Comparison of ENCODE assay signal across 15 cellular contexts in the genomic region with DNA sequence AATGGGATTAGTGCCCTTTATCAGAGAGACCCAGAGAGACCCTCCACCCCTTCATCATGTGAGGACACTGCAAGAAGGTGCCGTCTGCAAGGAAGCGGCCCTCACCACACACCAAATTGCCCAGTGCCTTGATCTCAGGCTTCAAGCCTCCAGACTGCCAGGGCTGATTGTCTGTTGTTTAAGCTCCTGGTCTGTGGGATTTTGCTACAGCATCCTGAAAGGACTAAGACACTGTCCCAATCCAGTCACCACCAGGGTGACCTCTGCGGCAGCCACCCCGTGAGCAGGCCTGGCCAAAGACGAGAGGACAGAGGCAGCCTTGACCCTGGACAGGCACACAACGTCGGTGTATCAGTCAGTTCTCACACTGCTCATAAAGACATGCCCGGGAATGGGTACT. TPM values are rescaled to one million over a fixed set of nuclear protein-coding genes. Genes with fewer than 3 reads are reported as not detected.
DNase-seq lines count a peak whose midpoint lies in the region; ATAC-seq and TF ChIP-seq lines count a peak whose summit lies in the region.
"Had no signal": no experiment of that assay in that cellular context is flagged by ENCODE, and none has a peak within 500 bp of the region (broad histone marks: within the 10 kb centered on the region; RNA-seq: fewer than 3 reads in every experiment).

No MANE protein-coding gene starts in this region.

- H4K8ac ChIP-seq in neuronal stem cell (ENCODE audit: low read depth, low read length) = no peak overlapping the region

- H2AFZ ChIP-seq in neuronal stem cell (ENCODE audit: low read length) = no peak overlapping the region
- H2AFZ ChIP-seq: GM23248 had no signal

- DNase-seq in right cardiac atrium = peak in 2 of 3 donors; percentile 10 to 30
- no peak for DNase-seq in left ventricle myocardium superior
- peak; percentile 20 for DNase-seq in lower lobe of right lung
- no peak for DNase-seq in neuronal stem cell (ENCODE audit: low spot score)
- no peak for DNase-seq in NCI-H748 (lab: John Stamatoyannopoulos, UW; ENCODE audit: unreplicated experiment)
- DNase-seq in activated T-cell treated with anti-CD3 and anti-CD28 coated beads, Interleukin-2, amount 50 U/mL, for 4 hours = no peak
- DNase-seq: 8988T; AML-193; CD4-positive, CD25-positive, alpha-beta regulatory T cell; GF-D8; GM23248 had no signal

- no peak overlapping the region for H3K23ac ChIP-seq in neuronal stem cell (ENCODE audit: low read depth, low read length, poor library complexity)

- ATAC-seq in right cardiac atrium (no peak), left ventricle myocardium superior (no peak), lower lobe of right lung (no peak)
- ATAC-seq in activated T-helper 17 cell treated with anti-CD3 and anti-CD28 coated beads, Interleukin-2, amount 50 U/mL, for 72 hours (replicated peaks) = no peak
- ATAC-seq in activated T-cell treated with anti-CD3 and anti-CD28 coated beads, Interleukin-2, amount 50 U/mL, for 4 hours = no peak

- H3K14ac ChIP-seq in neuronal stem cell (ENCODE audit: low read length) = no peak overlapping the region

- H3K4me3 ChIP-seq in right cardiac atrium (ENCODE audit: low read length) = no peak overlapping the region
- no peak overlapping the region for H3K4me3 ChIP-seq in lower lobe of right lung
- no peak overlapping the region for H3K4me3 ChIP-seq in neuronal stem cell (ENCODE audit: low read length in 2 of 2)
- H3K4me3 ChIP-seq: BLaER1, GM23248 had no signal

- no peak overlapping the region for H2BK5ac ChIP-seq in neuronal stem cell (ENCODE audit: low read length)

- H3K4me2 ChIP-seq in neuronal stem cell (ENCODE audit: insufficient read depth, low read length, poor library complexity, severe bottlenecking) = no peak overlapping the region
- H3K4me2 ChIP-seq: BLaER1 had no signal

- no peak overlapping the region for H3K4ac ChIP-seq in neuronal stem cell (ENCODE audit: low read length)

- TF ChIP-seq CTCF in lower lobe of right lung (IDR thresholded peaks at IDR 0.05) = no peak

- peak overlapping the region; percentile 16 for H2AK5ac ChIP-seq in neuronal stem cell (ENCODE audit: low read depth, low read length)

- H3K9ac ChIP-seq in neuronal stem cell (ENCODE audit: low read depth, low read length, poor library complexity) = no peak overlapping the region
- H3K9ac ChIP-seq: BLaER1, GM23248 had no signal

- H2BK15ac ChIP-seq in neuronal stem cell (ENCODE audit: low read length) = no peak overlapping the region

- H3K27ac ChIP-seq in right cardiac atrium (ENCODE audit: low read length) = no peak overlapping the region
- H3K27ac ChIP-seq in lower lobe of right lung = no peak overlapping the region
- H3K27ac ChIP-seq in neuronal stem cell (replicated peaks; ENCODE audit: low read length) = no peak overlapping the region
- H3K27ac ChIP-seq: BLaER1, GM23248 had no signal

- H3K36me3 ChIP-seq in lower lobe of right lung (no peaks in the 10 kb centered on the region), neuronal stem cell (replicated peaks in 1 of 2; ENCODE audit: control insufficient read depth in 2 of 2, insufficient read depth in 2 of 2, low read length in 2 of 2) (no peaks in the 10 kb centered on the region)
- H3K36me3 ChIP-seq: BLaER1 had no signal

- no peaks in the 10 kb centered on the region for H3K27me3 ChIP-seq in right cardiac atrium (ENCODE audit: control insufficient read depth, insufficient read depth)
- peaks cover under 1% of the 10 kb centered on the region for H3K27me3 ChIP-seq in lower lobe of right lung (ENCODE audit: low read depth)
- no peaks in the 10 kb centered on the region for H3K27me3 ChIP-seq in neuronal stem cell (ENCODE audit: control insufficient read depth in 3 of 3, insufficient read depth in 3 of 3, low read depth in 1 of 3, low read length in 3 of 3)
- H3K27me3 ChIP-seq: BLaER1 had no signal

- H2BK12ac ChIP-seq in neuronal stem cell (ENCODE audit: low read length) = no peak overlapping the region

- H3K79me1 ChIP-seq in neuronal stem cell (ENCODE audit: low read depth, low read length) = no peaks in the 10 kb centered on the region

- H3K27me3 Mint-ChIP-seq in activated T-helper 17 cell treated with anti-CD3 and anti-CD28 coated beads, Interleukin-2, amount 50 U/mL, for 72 hours = peaks cover 3% of the 10 kb centered on the region
- H3K27me3 Mint-ChIP-seq in activated T-cell treated with anti-CD3 and anti-CD28 coated beads, Interleukin-2, amount 50 U/mL, for 4 hours (ENCODE audit: low read depth) = peaks cover under 1% of the 10 kb centered on the region
- H3K27me3 Mint-ChIP-seq: CD4-positive, CD25-positive, alpha-beta regulatory T cell had no signal

- H3K36me3 Mint-ChIP-seq in activated T-helper 17 cell treated with anti-CD3 and anti-CD28 coated beads, Interleukin-2, amount 50 U/mL, for 72 hours (ENCODE audit: low read depth) = no peaks in the 10 kb centered on the region
- H3K36me3 Mint-ChIP-seq in activated T-cell treated with anti-CD3 and anti-CD28 coated beads, Interleukin-2, amount 50 U/mL, for 4 hours (ENCODE audit: insufficient read depth) = no peaks in the 10 kb centered on the region
- H3K36me3 Mint-ChIP-seq: CD4-positive, CD25-positive, alpha-beta regulatory T cell had no signal

- H4K91ac ChIP-seq in neuronal stem cell (ENCODE audit: low read depth, low read length, poor library complexity) = peak overlapping the region; percentile 83

- no peaks in the 10 kb centered on the region for H3K4me1 Mint-ChIP-seq in activated T-helper 17 cell treated with anti-CD3 and anti-CD28 coated beads, Interleukin-2, amount 50 U/mL, for 72 hours
- no peaks in the 10 kb centered on the region for H3K4me1 Mint-ChIP-seq in activated T-cell treated with anti-CD3 and anti-CD28 coated beads, Interleukin-2, amount 50 U/mL, for 4 hours (ENCODE audit: low read depth)
- H3K4me1 Mint-ChIP-seq: CD4-positive, CD25-positive, alpha-beta regulatory T cell had no signal

- no peak overlapping the region for H3K27ac Mint-ChIP-seq in activated T-helper 17 cell treated with anti-CD3 and anti-CD28 coated beads, Interleukin-2, amount 50 U/mL, for 72 hours
- H3K27ac Mint-ChIP-seq: CD4-positive, CD25-positive, alpha-beta regulatory T cell had no signal

- 81% methylated on average over 8 of the region's 8 CpGs for WGBS in right cardiac atrium
- WGBS in neuronal stem cell (ENCODE audit: extremely low coverage in 2 of 2, insufficient read length in 2 of 2, insufficient replicate concordance in 1 of 2), 2 donors = no CpG with 5 or more reads among the region's 8 CpGs

- peaks cover 5% of the 10 kb centered on the region for H3K9me3 Mint-ChIP-seq in activated T-helper 17 cell treated with anti-CD3 and anti-CD28 coated beads, Interleukin-2, amount 50 U/mL, for 72 hours
- H3K9me3 Mint-ChIP-seq in activated T-cell treated with anti-CD3 and anti-CD28 coated beads, Interleukin-2, amount 50 U/mL, for 4 hours = peaks cover 4% of the 10 kb centered on the region

- intact Hi-C loops in right cardiac atrium (cut with DNase I) = no loop called here
- intact Hi-C loops in left ventricle myocardium superior (cut with micrococcal nuclease) = no loop called here
- intact Hi-C loops in lower lobe of right lung (cut with DNase I) = no loop called here

- no peaks in the 10 kb centered on the region for H3K9me3 ChIP-seq in right cardiac atrium (ENCODE audit: control insufficient read depth, low read length)
- H3K9me3 ChIP-seq in lower lobe of right lung = no peaks in the 10 kb centered on the region
- H3K9me3 ChIP-seq in neuronal stem cell (replicated peaks in 1 of 2; ENCODE audit: control insufficient read depth in 2 of 2, insufficient read depth in 1 of 2, low read depth in 1 of 2, low read length in 2 of 2) = peaks cover 7 to 8% of the 10 kb centered on the region in 2 donors
- H3K9me3 ChIP-seq: BLaER1 had no signal

- H2BK120ac ChIP-seq in neuronal stem cell (ENCODE audit: low read depth, low read length) = no peak overlapping the region

- no peak overlapping the region for H3K4me3 Mint-ChIP-seq in activated T-helper 17 cell treated with anti-CD3 and anti-CD28 coated beads, Interleukin-2, amount 50 U/mL, for 72 hours
- H3K4me3 Mint-ChIP-seq in activated T-cell treated with anti-CD3 and anti-CD28 coated beads, Interleukin-2, amount 50 U/mL, for 4 hours = no peak overlapping the region
- H3K4me3 Mint-ChIP-seq: CD4-positive, CD25-positive, alpha-beta regulatory T cell had no signal

- H3K18ac ChIP-seq in neuronal stem cell (ENCODE audit: low read length) = peak overlapping the region; percentile 1

- H3K4me1 ChIP-seq in right cardiac atrium (ENCODE audit: control insufficient read depth, insufficient read depth, low read length) = no peaks in the 10 kb centered on the region
- H3K4me1 ChIP-seq in lower lobe of right lung = no peaks in the 10 kb centered on the region
- peaks cover 17 to 25% of the 10 kb centered on the region in 2 donors for H3K4me1 ChIP-seq in neuronal stem cell (ENCODE audit: control insufficient read depth in 2 of 2, insufficient read depth in 1 of 2, low read depth in 1 of 2, low read length in 2 of 2)

RNA-seq across cellular contexts. Expression of a gene that starts 13.5 kb away (rescaled TPM):
- total RNA-seq in right cardiac atrium = under 1 TPM in 1 of 4 donors, not detected in 3; 0.31 TPM
- 0.07 TPM for polyA plus RNA-seq in right cardiac atrium
- total RNA-seq in left ventricle myocardium superior = 0.45 TPM
- total RNA-seq in lower lobe of right lung = not detected
- 0.20 TPM for polyA plus RNA-seq in neuronal stem cell (2013, experiment 1 of 2)
- polyA plus RNA-seq in neuronal stem cell (2013, experiment 2 of 2) = 0.18 TPM
- total RNA-seq in activated T-helper 17 cell treated with anti-CD3 and anti-CD28 coated beads, Interleukin-2, amount 50 U/mL, for 72 hours = not detected
- not detected for total RNA-seq in activated T-cell treated with anti-CD3 and anti-CD28 coated beads, Interleukin-2, amount 50 U/mL, for 4 hours
- total RNA-seq: CD4-positive, CD25-positive, alpha-beta regulatory T cell; GM23248; H7; HT-29 had no signal
- polyA plus RNA-seq: CD4-positive, CD25-positive, alpha-beta regulatory T cell; GM23248 had no signal

Comparison
In these comparisons a context has a peak if more than half of its experiments do, and no peak if none do; other contexts are left out.
1. DNase-seq: peak in right cardiac atrium (2 of 3) and lower lobe of right lung (single experiment); none in left ventricle myocardium superior (single experiment), neuronal stem cell (single experiment), NCI-H748 (single experiment) and activated T-cell treated with anti-CD3 and anti-CD28 coated beads, Interleukin-2, amount 50 U/mL, for 4 hours (single experiment).